In the genomic region with DNA sequence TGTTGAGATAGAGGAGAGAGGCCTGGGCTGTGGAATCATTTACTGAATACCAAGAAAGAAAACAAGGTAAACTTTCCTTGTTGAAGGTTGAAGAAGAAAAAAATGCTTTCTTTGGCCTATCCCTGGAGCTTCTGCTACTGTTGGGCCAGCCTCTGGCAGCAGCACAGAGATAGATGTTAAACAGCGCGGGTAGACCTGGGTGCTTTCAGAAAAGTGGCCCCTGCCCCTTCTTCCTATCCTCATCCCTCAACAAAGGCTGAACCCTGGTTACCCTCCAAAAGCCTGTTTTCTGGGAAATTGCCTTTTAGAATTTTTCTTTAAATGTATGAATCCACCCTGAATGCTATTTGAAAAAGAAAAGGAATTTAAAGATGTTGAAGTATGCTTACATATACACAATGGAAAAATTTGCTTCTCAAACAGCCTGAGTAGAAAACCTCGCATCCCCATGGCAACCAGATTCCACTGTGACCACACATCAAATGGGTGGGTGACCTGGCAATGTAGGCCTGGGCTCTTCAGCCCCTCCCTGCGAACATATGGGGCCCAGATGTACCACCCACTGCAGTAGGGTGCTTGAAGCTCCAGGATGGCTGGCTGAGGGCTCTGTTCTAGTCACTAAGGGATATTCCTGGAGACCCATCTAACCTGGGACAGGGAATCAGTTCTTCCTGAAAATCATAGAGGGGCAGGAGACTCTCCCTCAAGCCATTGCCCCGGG, we compare ENCODE assay signal across 9 cellular contexts. TPM values are rescaled to one million over a fixed set of nuclear protein-coding genes. Genes with fewer than 3 reads are reported as not detected.
A peak's percentile ranks its signal among the peaks of the same experiment; 100 is the strongest.
DNase-seq lines count a peak whose midpoint lies in the region; ATAC-seq and TF ChIP-seq lines count a peak whose summit lies in the region.
"Had no signal": no experiment of that assay in that cellular context is flagged by ENCODE, and none has a peak within 500 bp of the region (broad histone marks: within the 10 kb centered on the region; RNA-seq: fewer than 3 reads in every experiment).

No MANE protein-coding gene starts in this region.

- H3K27ac ChIP-seq in ACC112 (ENCODE audit: low read depth, low read length) (peak overlapping the region; percentile 18; the same call in 1 of the 2 replicates), ascending aorta (no peak overlapping the region), stomach (no peak overlapping the region)
- H3K27ac ChIP-seq: PC-9 had no signal

- intact Hi-C loops in posterior vena cava (cut with DNase I) (no loop called here), ascending aorta (cut with DNase I) (no loop called here), stomach (cut with DNase I; ENCODE audit: low total_unique reads) (no loop called here)

- H3K36me3 ChIP-seq in ACC112 (ENCODE audit: insufficient read depth, low read length) = no peaks in the 10 kb centered on the region
- H3K36me3 ChIP-seq in HAP-1 (replicated peaks) = no peaks in the 10 kb centered on the region
- H3K36me3 ChIP-seq in ascending aorta = no peaks in the 10 kb centered on the region
- no peaks in the 10 kb centered on the region for H3K36me3 ChIP-seq in stomach

- H3K9me3 Mint-ChIP-seq in activated naive CD8-positive, alpha-beta T cell treated with anti-CD3 and anti-CD28 coated beads, Interleukin-2, amount 50 U/mL, for 24 hours = no peaks in the 10 kb centered on the region

- H3K9me3 ChIP-seq in HAP-1 = no peaks in the 10 kb centered on the region
- H3K9me3 ChIP-seq in ascending aorta = no peaks in the 10 kb centered on the region
- H3K9me3 ChIP-seq in stomach = no peaks in the 10 kb centered on the region

- no peaks in the 10 kb centered on the region for H3K27me3 Mint-ChIP-seq in activated naive CD8-positive, alpha-beta T cell treated with anti-CD3 and anti-CD28 coated beads, Interleukin-2, amount 50 U/mL, for 24 hours

- peak; percentile 96 for ATAC-seq in activated naive CD8-positive, alpha-beta T cell treated with anti-CD3 and anti-CD28 coated beads, Interleukin-2, amount 50 U/mL, for 24 hours
- ATAC-seq in HG03571 (IDR thresholded peaks at IDR 0.05; ENCODE audit: unreplicated experiment) = no peak

- in situ Hi-C loops in HAP-1 (cut with MboI; ENCODE audit: low sequenced_read_pairs) = no loop called here

- WGBS in stomach, 5 donors = 46 to 59% (median 57%) methylated on average over 5 of the region's 5 CpGs

- DNase-seq in HAP-1 (ENCODE audit: low spot score in 2 of 2) (peak; percentile 98 to 100), iPS-NIHi7 (ENCODE audit: extremely low spot score) (peak; percentile 76), posterior vena cava (ENCODE audit: low spot score) (no peak), ascending aorta (ENCODE audit: low spot score in 2 of 2) (no peak), stomach (no peak)
- peak; percentile 70 for DNase-seq in activated naive CD8-positive, alpha-beta T cell treated with anti-CD3 and anti-CD28 coated beads, Interleukin-2, amount 50 U/mL, for 24 hours

- H3K36me3 Mint-ChIP-seq in activated naive CD8-positive, alpha-beta T cell treated with anti-CD3 and anti-CD28 coated beads, Interleukin-2, amount 50 U/mL, for 24 hours (ENCODE audit: low read depth) = no peaks in the 10 kb centered on the region

- no peak overlapping the region for H2AFZ ChIP-seq in ACC112 (ENCODE audit: low read length, unreplicated experiment)
- H2AFZ ChIP-seq: PC-9 had no signal

- H3K79me2 ChIP-seq in ACC112 (ENCODE audit: control insufficient read depth, insufficient read depth, low read length, unreplicated experiment) = no peaks in the 10 kb centered on the region

- H3K27ac Mint-ChIP-seq in activated naive CD8-positive, alpha-beta T cell treated with anti-CD3 and anti-CD28 coated beads, Interleukin-2, amount 50 U/mL, for 24 hours = peak overlapping the region; percentile 80

- no peak for TF ChIP-seq EP300 in stomach (IDR thresholded peaks at IDR 0.05)

- TF ChIP-seq POLR2A in stomach (IDR thresholded peaks at IDR 0.05) = no peak

- TF ChIP-seq CTCF in ascending aorta (IDR thresholded peaks at IDR 0.05) = no peak
- TF ChIP-seq CTCF in stomach (IDR thresholded peaks at IDR 0.05) = no peak

- peaks cover 14% of the 10 kb centered on the region for H3K4me1 ChIP-seq in ACC112 (ENCODE audit: control insufficient read depth, insufficient read depth, low read length, unreplicated experiment)
- H3K4me1 ChIP-seq in HAP-1 = peaks cover 23% of the 10 kb centered on the region
- no peaks in the 10 kb centered on the region for H3K4me1 ChIP-seq in ascending aorta
- no peaks in the 10 kb centered on the region for H3K4me1 ChIP-seq in stomach

- H3K4me1 Mint-ChIP-seq in activated naive CD8-positive, alpha-beta T cell treated with anti-CD3 and anti-CD28 coated beads, Interleukin-2, amount 50 U/mL, for 24 hours = peaks cover 27% of the 10 kb centered on the region

- H3K4me3 ChIP-seq in ACC112 (ENCODE audit: low read depth, low read length) (no peak overlapping the region), HAP-1 (no peak overlapping the region), ascending aorta (no peak overlapping the region), stomach (no peak overlapping the region)
- H3K4me3 ChIP-seq: PC-9 had no signal

- no peak overlapping the region for H3K4me3 Mint-ChIP-seq in activated naive CD8-positive, alpha-beta T cell treated with anti-CD3 and anti-CD28 coated beads, Interleukin-2, amount 50 U/mL, for 24 hours

- H3K27me3 ChIP-seq in ACC112 (ENCODE audit: insufficient read depth, low read length) (no peaks in the 10 kb centered on the region), HAP-1 (ENCODE audit: low read depth) (no peaks in the 10 kb centered on the region), ascending aorta (no peaks in the 10 kb centered on the region), stomach (no peaks in the 10 kb centered on the region)

RNA-seq across cellular contexts. Expression of gene CHRNA1, which starts 23.4 kb away (rescaled TPM):
- not detected for total RNA-seq in posterior vena cava
- not detected for total RNA-seq in ascending aorta
- not detected for total RNA-seq in stomach
- polyA plus RNA-seq in stomach = under 1 TPM in 1 of 3 donors, not detected in 2; 0.46 TPM
- total RNA-seq: PC-9 had no signal

Comparison
In these comparisons a context has a peak if more than half of its experiments do, and no peak if none do; other contexts are left out.
1. DNase-seq: peak in HAP-1 (2 of 2), activated naive CD8-positive, alpha-beta T cell treated with anti-CD3 and anti-CD28 coated beads, Interleukin-2, amount 50 U/mL, for 24 hours (single experiment) and iPS-NIHi7 (single experiment); none in posterior vena cava (single experiment), ascending aorta (0 of 2) and stomach (single experiment).